22 cellular contexts compared by ENCODE assay signal in the genomic region with DNA sequence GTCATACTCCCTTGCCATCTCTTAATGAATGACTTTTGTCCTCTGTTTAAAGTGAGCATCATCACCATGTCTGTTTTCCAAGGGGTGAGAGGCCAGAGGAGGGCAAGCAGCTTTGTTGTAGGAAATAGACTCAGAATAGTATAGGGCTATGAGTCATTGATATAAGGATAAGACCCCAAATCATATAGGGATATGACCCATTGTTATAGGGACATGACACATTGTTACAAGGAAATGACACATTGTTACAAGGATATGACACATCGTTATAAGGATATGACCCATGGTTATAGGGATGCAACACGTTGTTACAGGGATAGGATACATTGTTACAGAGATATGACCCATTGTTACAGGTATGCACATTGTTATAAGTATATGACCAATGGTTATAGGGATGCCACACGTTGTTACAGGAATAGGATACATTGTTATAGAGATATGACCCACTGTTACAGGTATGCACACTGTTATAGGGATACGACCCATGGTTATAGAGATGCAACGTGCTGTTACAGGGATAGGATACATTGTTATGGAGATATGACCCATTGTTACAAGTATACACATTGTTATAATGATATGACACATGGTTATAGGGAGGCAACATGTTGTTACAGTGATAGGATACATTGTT.
"Had no signal": no experiment of that assay in that cellular context is flagged by ENCODE, and none has a peak within 500 bp of the region (broad histone marks: within the 10 kb centered on the region; RNA-seq: fewer than 3 reads in every experiment).

No MANE protein-coding gene starts in this region.

- H3K4me1 Mint-ChIP-seq: activated CD4-positive, alpha-beta memory T cell treated with anti-CD3 and anti-CD28 coated beads, Interleukin-2, amount 10 ng/mL, durations not matched to agents 7 days and 5 days; natural killer cell; WTC11 had no signal

- H3K9me3 Mint-ChIP-seq: activated CD4-positive, alpha-beta memory T cell treated with anti-CD3 and anti-CD28 coated beads, Interleukin-2, amount 10 ng/mL, durations not matched to agents 7 days and 5 days; WTC11 had no signal

- H3K4me3 ChIP-seq: left ventricle myocardium inferior, sigmoid colon, upper lobe of left lung had no signal

- H3K36me3 ChIP-seq: left ventricle myocardium inferior, sigmoid colon, upper lobe of left lung had no signal

- H3K27ac ChIP-seq: left ventricle myocardium inferior, sigmoid colon, upper lobe of left lung had no signal

- H3K4me1 ChIP-seq: left ventricle myocardium inferior, sigmoid colon, upper lobe of left lung had no signal

- H3K27me3 ChIP-seq: sigmoid colon, upper lobe of left lung had no signal

- H3K27me3 Mint-ChIP-seq: activated CD4-positive, alpha-beta memory T cell treated with anti-CD3 and anti-CD28 coated beads, Interleukin-2, amount 10 ng/mL, durations not matched to agents 7 days and 5 days; brain had no signal

- H3K27ac Mint-ChIP-seq: activated CD4-positive, alpha-beta memory T cell treated with anti-CD3 and anti-CD28 coated beads, Interleukin-2, amount 10 ng/mL, durations not matched to agents 7 days and 5 days; activated T-helper 2 cell treated with anti-CD3 and anti-CD28 coated beads, Interferon-gamma antibody, Interleukin-2, Interleukin-4, amounts not matched to agents 10 μg/mL and 5 μg/mL and 100 μg/mL, durations not matched to agents 14 hours and 24 hours and 36 hours; brain; natural killer cell; WTC11 had no signal

- H3K9me3 ChIP-seq: upper lobe of left lung had no signal

- ATAC-seq: WTC11 had no signal

- DNase-seq: activated CD4-positive, alpha-beta memory T cell treated with anti-CD3 and anti-CD28 coated beads, Interleukin-2, amount 10 ng/mL, durations not matched to agents 7 days and 5 days; activated naive CD4-positive, alpha-beta T cell; aorta; central memory CD4-positive, alpha-beta T cell; dermis blood vessel endothelial cell; effector CD8-positive, alpha-beta T cell; foreskin melanocyte; glutamatergic neuron; hippocampal formation; kidney glomerular epithelial cell; left ventricle myocardium inferior; midbrain; natural killer cell; sigmoid colon; stimulated activated CD4-positive, alpha-beta T cell treated with anti-CD3 and anti-CD28 coated beads, Interleukin-2, amount 100 ng/mL, for 48 hours; stimulated activated CD8-positive, alpha-beta memory T cell treated with anti-CD3 and anti-CD28 coated beads, Interleukin-4, amount 100 ng/mL, for 48 hours; stimulated activated naive CD4-positive, alpha-beta T cell; T-helper 9 cell; upper lobe of left lung had no signal

- H3K36me3 Mint-ChIP-seq: brain, natural killer cell, WTC11 had no signal

- H3K4me3 Mint-ChIP-seq: activated CD4-positive, alpha-beta memory T cell treated with anti-CD3 and anti-CD28 coated beads, Interleukin-2, amount 10 ng/mL, durations not matched to agents 7 days and 5 days; brain; natural killer cell; WTC11 had no signal
